ENCODE assay signal across 10 cellular contexts in genomic region chr2:39737661-39738060, GRCh38. TPM values are rescaled to one million over a fixed set of nuclear protein-coding genes. Genes with fewer than 3 reads are reported as not detected.
DNase-seq lines count a peak whose midpoint lies in the region; ATAC-seq and TF ChIP-seq lines count a peak whose summit lies in the region.
"Had no signal": no experiment of that assay in that cellular context is flagged by ENCODE, and none has a peak within 500 bp of the region (broad histone marks: within the 10 kb centered on the region; RNA-seq: fewer than 3 reads in every experiment).

No MANE protein-coding gene starts in this region.

- peaks cover 65% of the 10 kb centered on the region for H3K36me3 ChIP-seq in SJSA1
- peaks cover 0 to 13% of the 10 kb centered on the region in 2 experiments for H3K36me3 ChIP-seq in trophoblast cell (ENCODE audit: control insufficient read depth in 1 of 2, insufficient read depth in 2 of 2, low read length in 2 of 2)

- H2AFZ ChIP-seq in trophoblast cell (ENCODE audit: insufficient read depth, low read length, poor library complexity): no peak overlapping the region

- H2BK5ac ChIP-seq in trophoblast cell (ENCODE audit: low read depth, low read length, poor library complexity): no peak overlapping the region

- H2BK12ac ChIP-seq in trophoblast cell (ENCODE audit: low read length): peak overlapping the region; percentile 75

- no peak for ATAC-seq in GM21528 (IDR thresholded peaks at IDR 0.05; ENCODE audit: low FRiP score, unreplicated experiment)
- ATAC-seq in GM21529 (IDR thresholded peaks at IDR 0.05; ENCODE audit: unreplicated experiment): no peak
- no peak for ATAC-seq in HG02759 (IDR thresholded peaks at IDR 0.05; ENCODE audit: unreplicated experiment)
- no peak for ATAC-seq in HG03175 (IDR thresholded peaks at IDR 0.05; ENCODE audit: unreplicated experiment)

- H3K27me3 ChIP-seq in SJSA1 (replicated peaks) (no peaks in the 10 kb centered on the region), trophoblast cell (ENCODE audit: insufficient read depth, low read length) (no peaks in the 10 kb centered on the region)

- H3K4me2 ChIP-seq in trophoblast cell (ENCODE audit: low read length): peak overlapping the region; percentile 31

- H3K4me3 ChIP-seq in SJSA1 (peak overlapping the region; percentile 17), fibroblast of mammary gland (ENCODE audit: control insufficient read depth, low read depth, low read length) (no peak overlapping the region), trophoblast cell (ENCODE audit: low read depth, low read length) (no peak overlapping the region)

- H4K91ac ChIP-seq in trophoblast cell (ENCODE audit: low read depth, low read length): no peak overlapping the region

- no peak for TF ChIP-seq CTCF in fibroblast of mammary gland (conservative IDR thresholded peaks at IDR 0.05; ENCODE audit: control insufficient read depth, insufficient read depth, low read depth, low read length)

- no peaks in the 10 kb centered on the region for H3K79me1 ChIP-seq in trophoblast cell (ENCODE audit: low read length)

- H3K27ac ChIP-seq in SJSA1 (peak overlapping the region; percentile 85), trophoblast cell (ENCODE audit: low read depth, low read length) (peak overlapping the region; percentile 56)

- no peaks in the 10 kb centered on the region for H3K79me2 ChIP-seq in trophoblast cell (ENCODE audit: control insufficient read depth, insufficient read depth, low read length, poor library complexity)

- no peak overlapping the region for H3K4ac ChIP-seq in trophoblast cell (ENCODE audit: low read depth, low read length)

- no peak overlapping the region for H4K8ac ChIP-seq in trophoblast cell (ENCODE audit: low read depth, low read length)

- no peak overlapping the region for H3K14ac ChIP-seq in trophoblast cell (ENCODE audit: low read length)

- H3K18ac ChIP-seq in trophoblast cell (ENCODE audit: low read length): no peak overlapping the region

- H3K9ac ChIP-seq in trophoblast cell (ENCODE audit: low read length): no peak overlapping the region

- no CpG with 5 or more reads among the region's 8 CpGs for WGBS in trophoblast cell (ENCODE audit: extremely low coverage, insufficient coverage, insufficient read length)

- no peaks in the 10 kb centered on the region for H3K9me3 ChIP-seq in SJSA1 (replicated peaks)
- H3K9me3 ChIP-seq in trophoblast cell (ENCODE audit: insufficient read depth, low read depth, low read length): peaks cover 1% of the 10 kb centered on the region

- no peak overlapping the region for H2AK5ac ChIP-seq in trophoblast cell (ENCODE audit: low read length)

- peak; percentile 91 for DNase-seq in EL
- DNase-seq in SJSA1 (ENCODE audit: low read depth in 1 of 2, low spot score in 2 of 2): peak; percentile 78 to 92
- DNase-seq in fibroblast of mammary gland (ENCODE audit: low read depth): peak; percentile 85
- no peak for DNase-seq in trophoblast cell
- DNase-seq: effector CD8-positive, alpha-beta T cell; midbrain had no signal

- H4K12ac ChIP-seq in trophoblast cell (ENCODE audit: low read depth, low read length): no peak overlapping the region

- no peak overlapping the region for H2BK120ac ChIP-seq in trophoblast cell (ENCODE audit: insufficient read depth, low read length, poor library complexity)

- H3K23ac ChIP-seq in trophoblast cell (ENCODE audit: low read length): no peak overlapping the region

- H3K4me1 ChIP-seq in SJSA1 (replicated peaks) (peaks cover 39% of the 10 kb centered on the region), trophoblast cell (ENCODE audit: control insufficient read depth in 1 of 2, insufficient read depth in 2 of 2, low read length in 2 of 2) (peaks cover 12 to 15% of the 10 kb centered on the region in 2 experiments)

RNA-seq across cellular contexts. Expression of gene THUMPD2, which starts 41.4 kb away (rescaled TPM):
- total RNA-seq in SJSA1 (2014; rRNA removed; shearing (Covaris generic)): 16.1 TPM in 2 replicates
- 4.4 and 4.9 TPM in 2 replicates for polyA plus RNA-seq in trophoblast cell (2013)

Comparison
In these comparisons a context has a peak if more than half of its experiments do, and no peak if none do; other contexts are left out.
1. DNase-seq: peak in EL (single experiment), SJSA1 (2 of 2) and fibroblast of mammary gland (single experiment); none in trophoblast cell (0 of 2).